In the genomic region with DNA sequence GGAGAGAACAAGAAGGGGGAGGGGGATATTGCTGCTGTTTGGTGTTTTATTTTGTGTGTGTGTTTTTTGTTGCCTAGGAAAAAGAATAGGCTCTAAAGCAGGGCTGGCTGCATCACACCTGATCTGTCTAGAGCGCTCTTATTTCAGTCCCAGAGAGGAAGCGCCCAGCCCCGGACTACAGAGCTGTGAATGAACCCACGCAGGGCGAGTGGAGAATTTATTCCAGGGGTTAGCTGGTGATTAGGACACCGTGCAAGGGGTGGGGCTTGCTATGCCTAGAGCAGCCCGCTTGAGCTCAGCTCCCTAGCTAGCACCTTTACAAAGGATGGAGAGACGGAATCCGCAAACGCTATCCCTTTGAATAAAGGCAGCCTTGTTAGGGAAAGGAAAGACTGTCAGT, we compare ENCODE assay signal across 8 cellular contexts. TPM values are rescaled to one million over a fixed set of nuclear protein-coding genes. Genes with fewer than 3 reads are reported as not detected.
DNase-seq lines count a peak whose midpoint lies in the region; ATAC-seq, FAIRE-seq and TF ChIP-seq lines count a peak whose summit lies in the region.

No MANE protein-coding gene starts in this region.

- H3K27me3 Mint-ChIP-seq in astrocyte (ENCODE audit: low read depth, unreplicated experiment), result no peaks in the 10 kb centered on the region
- peaks cover 40% of the 10 kb centered on the region for H3K27me3 Mint-ChIP-seq in CD4-positive, alpha-beta T cell

- H4K20me1 ChIP-seq in astrocyte (ENCODE audit: insufficient read depth, low read length), result no peaks in the 10 kb centered on the region

- peak overlapping the region; percentile 92 for H3K4me2 ChIP-seq in astrocyte (ENCODE audit: low read length)

- peak; percentile 23 for DNase-seq in DMS79 treated with DMSO at 0.1 percent for 48 hours (lab: John Stamatoyannopoulos, UW)
- DNase-seq in NCI-H1417 treated with DMSO at 0.1 percent for 48 hours (lab: John Stamatoyannopoulos, UW), result peak; percentile 28
- DNase-seq in astrocyte (ENCODE audit: low read depth), result peak; percentile 47
- DNase-seq in hepatic stellate cell (ENCODE audit: low spot score), result peak; percentile 27
- DNase-seq in prostate gland (ENCODE audit: low spot score), result peak; percentile 78
- DNase-seq in CD4-positive, alpha-beta T cell, result no peak

- WGBS in prostate gland, result 1% methylated on average over 10 of the region's 10 CpGs

- CTCF ChIA-PET in CD4-positive, alpha-beta T cell (lab: Charles Lee), result no interaction called here

- H3K4me3 ChIP-seq in astrocyte (ENCODE audit: insufficient read depth, low read depth, low read length) (peak overlapping the region; percentile 76), prostate gland (peak overlapping the region; percentile 54 to 56)

- no peaks in the 10 kb centered on the region for H3K36me3 ChIP-seq in astrocyte (ENCODE audit: insufficient read depth, low read length)
- no peaks in the 10 kb centered on the region for H3K36me3 ChIP-seq in prostate gland

- intact Hi-C loops in prostate gland (cut with DNase I), result no loop called here
- intact Hi-C loops in CD4-positive, alpha-beta T cell (cut with DNase I, micrococcal nuclease), result no loop called here

- peak overlapping the region; percentile 87 for H3K27ac Mint-ChIP-seq in astrocyte (ENCODE audit: unreplicated experiment)
- H3K27ac Mint-ChIP-seq in CD4-positive, alpha-beta T cell, result no peak overlapping the region

- peak overlapping the region; percentile 75 for H3K9ac ChIP-seq in astrocyte (ENCODE audit: low read length)

- H3K27me3 ChIP-seq in astrocyte (ENCODE audit: insufficient read depth, low read length), result no peaks in the 10 kb centered on the region
- no peaks in the 10 kb centered on the region for H3K27me3 ChIP-seq in prostate gland (replicated peaks; ENCODE audit: insufficient read depth)
- H3K27me3 ChIP-seq in CD4-positive, alpha-beta T cell (ENCODE audit: control insufficient read depth, insufficient read depth, low read length), result peaks cover 14% of the 10 kb centered on the region

- H3K27ac ChIP-seq in astrocyte (ENCODE audit: low read depth, low read length), result no peak overlapping the region
- H3K27ac ChIP-seq in prostate gland, result peak overlapping the region; percentile 93 to 96
- no peak overlapping the region for H3K27ac ChIP-seq in CD4-positive, alpha-beta T cell (ENCODE audit: low read depth, low read length)

- H3K79me2 ChIP-seq in astrocyte (ENCODE audit: insufficient read depth, low read length), result no peaks in the 10 kb centered on the region

- peaks cover 15% of the 10 kb centered on the region for H3K4me1 Mint-ChIP-seq in astrocyte (ENCODE audit: low read depth, unreplicated experiment)
- peaks cover 8% of the 10 kb centered on the region for H3K4me1 Mint-ChIP-seq in CD4-positive, alpha-beta T cell (ENCODE audit: low read depth)

- H3K4me1 ChIP-seq in astrocyte (ENCODE audit: insufficient read depth, low read length) (peaks cover 2% of the 10 kb centered on the region), prostate gland (replicated peaks) (peaks cover 2% of the 10 kb centered on the region)

- ATAC-seq in HG02678 (IDR thresholded peaks at IDR 0.05; ENCODE audit: unreplicated experiment) (no peak), GM19467 (IDR thresholded peaks at IDR 0.05; ENCODE audit: unreplicated experiment) (no peak)
- ATAC-seq in CD4-positive, alpha-beta T cell (ENCODE audit: poor library complexity), result no peak

- TF ChIP-seq CTCF in astrocyte (IDR thresholded peaks at IDR 0.05; ENCODE audit: insufficient read depth, low read depth, low read length) (no peak), prostate gland (IDR thresholded peaks at IDR 0.05) (no peak)
- TF ChIP-seq CTCF in CD4-positive, alpha-beta T cell (IDR thresholded peaks at IDR 0.05), result no peak

- H3K9me3 Mint-ChIP-seq in astrocyte (ENCODE audit: unreplicated experiment), result no peaks in the 10 kb centered on the region
- H3K9me3 Mint-ChIP-seq in CD4-positive, alpha-beta T cell, result no peaks in the 10 kb centered on the region

- H3K9me3 ChIP-seq in astrocyte (ENCODE audit: insufficient read depth, low read depth, low read length), result no peaks in the 10 kb centered on the region
- no peaks in the 10 kb centered on the region for H3K9me3 ChIP-seq in prostate gland
- H3K9me3 ChIP-seq in CD4-positive, alpha-beta T cell (ENCODE audit: control insufficient read depth, low read length), result no peaks in the 10 kb centered on the region

- FAIRE-seq in astrocyte (lab: Jason Lieb, UNC), result no peak

- peak overlapping the region; percentile 88 for H2AFZ ChIP-seq in astrocyte (ENCODE audit: low read depth, low read length)

- TF ChIP-seq POLR2A in prostate gland (IDR thresholded peaks at IDR 0.05), result peak; percentile 17

- H3K4me3 Mint-ChIP-seq in astrocyte (ENCODE audit: unreplicated experiment), result peak overlapping the region; percentile 94
- H3K4me3 Mint-ChIP-seq in CD4-positive, alpha-beta T cell, result no peak overlapping the region

- H3K36me3 Mint-ChIP-seq in astrocyte (ENCODE audit: low read depth, unreplicated experiment), result no peaks in the 10 kb centered on the region
- H3K36me3 Mint-ChIP-seq in CD4-positive, alpha-beta T cell (ENCODE audit: low read depth), result no peaks in the 10 kb centered on the region

- POLR2A ChIA-PET in CD4-positive, alpha-beta T cell (lab: Charles Lee), result no interaction called here

RNA-seq across cellular contexts. Expression of a gene that starts 0.6 kb away (rescaled TPM):
- total RNA-seq in astrocyte (8.7 and 9.3 TPM in 2 replicates), prostate gland (10 to 100 TPM; 56.7 to 66.7 TPM)
- total RNA-seq in CD4-positive, alpha-beta T cell, result not detected

Comparison
In these comparisons a context has a peak if more than half of its experiments do, and no peak if none do; other contexts are left out.
1. DNase-seq: peak in DMS79 treated with DMSO at 0.1 percent for 48 hours (single experiment), NCI-H1417 treated with DMSO at 0.1 percent for 48 hours (single experiment), astrocyte (single experiment), hepatic stellate cell (single experiment) and prostate gland (single experiment); none in CD4-positive, alpha-beta T cell (0 of 10).
2. H3K27ac ChIP-seq: peak in prostate gland (2 of 2); none in astrocyte (single experiment) and CD4-positive, alpha-beta T cell (single experiment).